ENCODE assay signal across 1 cellular context in the genomic region with DNA sequence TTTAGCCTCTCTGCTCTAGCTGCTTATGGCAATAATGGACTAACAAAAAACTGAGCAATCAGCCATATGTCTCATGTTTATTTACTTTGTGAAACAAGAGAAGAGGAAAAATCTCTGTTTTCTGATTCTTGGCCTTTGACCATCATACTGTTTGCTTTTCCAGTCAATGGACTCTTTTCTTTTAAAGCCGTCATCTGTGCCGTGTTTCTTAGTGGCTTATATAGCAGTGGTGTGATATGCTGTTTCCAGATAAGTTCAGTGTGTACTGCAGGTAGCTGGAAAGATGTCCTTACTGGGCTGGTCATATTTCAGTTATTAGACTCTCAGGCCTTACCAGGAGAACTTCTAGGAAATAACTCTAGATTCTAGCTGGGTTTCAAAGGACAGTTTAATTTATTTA.
TF ChIP-seq lines count a peak whose summit lies in the region.

No MANE protein-coding gene starts in this region.

TF ChIP-seq in HepG2, 621 proteins besides CTCF, POLR2A, EP300 and RAD21 (continued from another document and continues in another):
- TF ChIP-seq, protein P1, sequence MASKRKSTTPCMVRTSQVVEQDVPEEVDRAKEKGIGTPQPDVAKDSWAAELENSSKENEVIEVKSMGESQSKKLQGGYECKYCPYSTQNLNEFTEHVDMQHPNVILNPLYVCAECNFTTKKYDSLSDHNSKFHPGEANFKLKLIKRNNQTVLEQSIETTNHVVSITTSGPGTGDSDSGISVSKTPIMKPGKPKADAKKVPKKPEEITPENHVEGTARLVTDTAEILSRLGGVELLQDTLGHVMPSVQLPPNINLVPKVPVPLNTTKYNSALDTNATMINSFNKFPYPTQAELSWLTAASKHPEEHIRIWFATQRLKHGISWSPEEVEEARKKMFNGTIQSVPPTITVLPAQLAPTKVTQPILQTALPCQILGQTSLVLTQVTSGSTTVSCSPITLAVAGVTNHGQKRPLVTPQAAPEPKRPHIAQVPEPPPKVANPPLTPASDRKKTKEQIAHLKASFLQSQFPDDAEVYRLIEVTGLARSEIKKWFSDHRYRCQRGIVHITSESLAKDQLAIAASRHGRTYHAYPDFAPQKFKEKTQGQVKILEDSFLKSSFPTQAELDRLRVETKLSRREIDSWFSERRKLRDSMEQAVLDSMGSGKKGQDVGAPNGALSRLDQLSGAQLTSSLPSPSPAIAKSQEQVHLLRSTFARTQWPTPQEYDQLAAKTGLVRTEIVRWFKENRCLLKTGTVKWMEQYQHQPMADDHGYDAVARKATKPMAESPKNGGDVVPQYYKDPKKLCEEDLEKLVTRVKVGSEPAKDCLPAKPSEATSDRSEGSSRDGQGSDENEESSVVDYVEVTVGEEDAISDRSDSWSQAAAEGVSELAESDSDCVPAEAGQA (IDR thresholded peaks at IDR 0.05; ENCODE audit: low read depth), result no peak
- TF ChIP-seq, protein P1 (CRISPR knock-in tag; IDR thresholded peaks at IDR 0.05; ENCODE audit: borderline replicate concordance), result no peak
- TF ChIP-seq, protein P2, sequence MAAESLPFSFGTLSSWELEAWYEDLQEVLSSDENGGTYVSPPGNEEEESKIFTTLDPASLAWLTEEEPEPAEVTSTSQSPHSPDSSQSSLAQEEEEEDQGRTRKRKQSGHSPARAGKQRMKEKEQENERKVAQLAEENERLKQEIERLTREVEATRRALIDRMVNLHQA (CRISPR knock-in tag; IDR thresholded peaks at IDR 0.05), result no peak
- TF ChIP-seq ZNF10 (CRISPR knock-in tag; IDR thresholded peaks at IDR 0.05; ENCODE audit: borderline replicate concordance, low read depth), result no peak
- no peak for TF ChIP-seq KDM5B (CRISPR knock-in tag; IDR thresholded peaks at IDR 0.05; ENCODE audit: borderline replicate concordance)
- no peak for TF ChIP-seq NPAS2 (CRISPR knock-in tag; IDR thresholded peaks at IDR 0.05; ENCODE audit: borderline replicate concordance)
- TF ChIP-seq, protein P3, sequence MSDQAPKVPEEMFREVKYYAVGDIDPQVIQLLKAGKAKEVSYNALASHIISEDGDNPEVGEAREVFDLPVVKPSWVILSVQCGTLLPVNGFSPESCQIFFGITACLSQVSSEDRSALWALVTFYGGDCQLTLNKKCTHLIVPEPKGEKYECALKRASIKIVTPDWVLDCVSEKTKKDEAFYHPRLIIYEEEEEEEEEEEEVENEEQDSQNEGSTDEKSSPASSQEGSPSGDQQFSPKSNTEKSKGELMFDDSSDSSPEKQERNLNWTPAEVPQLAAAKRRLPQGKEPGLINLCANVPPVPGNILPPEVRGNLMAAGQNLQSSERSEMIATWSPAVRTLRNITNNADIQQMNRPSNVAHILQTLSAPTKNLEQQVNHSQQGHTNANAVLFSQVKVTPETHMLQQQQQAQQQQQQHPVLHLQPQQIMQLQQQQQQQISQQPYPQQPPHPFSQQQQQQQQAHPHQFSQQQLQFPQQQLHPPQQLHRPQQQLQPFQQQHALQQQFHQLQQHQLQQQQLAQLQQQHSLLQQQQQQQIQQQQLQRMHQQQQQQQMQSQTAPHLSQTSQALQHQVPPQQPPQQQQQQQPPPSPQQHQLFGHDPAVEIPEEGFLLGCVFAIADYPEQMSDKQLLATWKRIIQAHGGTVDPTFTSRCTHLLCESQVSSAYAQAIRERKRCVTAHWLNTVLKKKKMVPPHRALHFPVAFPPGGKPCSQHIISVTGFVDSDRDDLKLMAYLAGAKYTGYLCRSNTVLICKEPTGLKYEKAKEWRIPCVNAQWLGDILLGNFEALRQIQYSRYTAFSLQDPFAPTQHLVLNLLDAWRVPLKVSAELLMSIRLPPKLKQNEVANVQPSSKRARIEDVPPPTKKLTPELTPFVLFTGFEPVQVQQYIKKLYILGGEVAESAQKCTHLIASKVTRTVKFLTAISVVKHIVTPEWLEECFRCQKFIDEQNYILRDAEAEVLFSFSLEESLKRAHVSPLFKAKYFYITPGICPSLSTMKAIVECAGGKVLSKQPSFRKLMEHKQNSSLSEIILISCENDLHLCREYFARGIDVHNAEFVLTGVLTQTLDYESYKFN (CRISPR knock-in tag; conservative IDR thresholded peaks at IDR 0.05), result peak; percentile 93
- no peak for TF ChIP-seq TSC22D2 (CRISPR knock-in tag; IDR thresholded peaks at IDR 0.05; ENCODE audit: borderline replicate concordance)
- no peak; the same call in 1 of the 2 replicates for TF ChIP-seq ETV5 (CRISPR knock-in tag; IDR thresholded peaks at IDR 0.05; ENCODE audit: borderline replicate concordance)
- TF ChIP-seq, protein P4, sequence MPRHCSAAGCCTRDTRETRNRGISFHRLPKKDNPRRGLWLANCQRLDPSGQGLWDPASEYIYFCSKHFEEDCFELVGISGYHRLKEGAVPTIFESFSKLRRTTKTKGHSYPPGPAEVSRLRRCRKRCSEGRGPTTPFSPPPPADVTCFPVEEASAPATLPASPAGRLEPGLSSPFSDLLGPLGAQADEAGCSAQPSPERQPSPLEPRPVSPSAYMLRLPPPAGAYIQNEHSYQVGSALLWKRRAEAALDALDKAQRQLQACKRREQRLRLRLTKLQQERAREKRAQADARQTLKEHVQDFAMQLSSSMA (CRISPR knock-in tag; IDR thresholded peaks at IDR 0.05), result no peak
- TF ChIP-seq KDM1A (CRISPR knock-in tag; IDR thresholded peaks at IDR 0.05), result peak; percentile 87
- TF ChIP-seq JDP2 (CRISPR knock-in tag; IDR thresholded peaks at IDR 0.05; ENCODE audit: borderline replicate concordance), result no peak
- peak; percentile 66 for TF ChIP-seq ASH2L (IDR thresholded peaks at IDR 0.05; ENCODE audit: insufficient read length, low read depth, low read length)
- TF ChIP-seq YEATS2 (CRISPR knock-in tag; IDR thresholded peaks at IDR 0.05; ENCODE audit: borderline replicate concordance), result no peak
- no peak for TF ChIP-seq ZNF605 (CRISPR knock-in tag; IDR thresholded peaks at IDR 0.05)
- TF ChIP-seq TCF12 (IDR thresholded peaks at IDR 0.05), result no peak
- TF ChIP-seq TCF12 (CRISPR knock-in tag; IDR thresholded peaks at IDR 0.05), result no peak
- TF ChIP-seq ATF3 (CRISPR knock-in tag; IDR thresholded peaks at IDR 0.05), result no peak
- TF ChIP-seq SATB2 (CRISPR knock-in tag; IDR thresholded peaks at IDR 0.05), result no peak
- TF ChIP-seq MAFK (conservative IDR thresholded peaks at IDR 0.05 in 1 of 2, IDR thresholded peaks at IDR 0.05 in 1 of 2; ENCODE audit: low read length in 2 of 2), result 0 out of 4 replicates have a peak, but pooled peaks of 1 of the 2 experiments have one; percentile 12
- TF ChIP-seq NCOR1 (IDR thresholded peaks at IDR 0.05; ENCODE audit: borderline replicate concordance, low read length), result peak; percentile 88; the same call in 1 of the 2 replicates
- no peak for TF ChIP-seq ZBTB39 (CRISPR knock-in tag; IDR thresholded peaks at IDR 0.05)
- TF ChIP-seq PCBP1 (IDR thresholded peaks at IDR 0.05; ENCODE audit: borderline replicate concordance, low read depth, low read length), result no peak
- no peak for TF ChIP-seq BORCS8-MEF2B (CRISPR knock-in tag; IDR thresholded peaks at IDR 0.05)
- no peak for TF ChIP-seq RELA (CRISPR knock-in tag; IDR thresholded peaks at IDR 0.05)
- TF ChIP-seq ATF5 (CRISPR knock-in tag; IDR thresholded peaks at IDR 0.05; ENCODE audit: low read depth), result no peak
- TF ChIP-seq ZSCAN30 (CRISPR knock-in tag; IDR thresholded peaks at IDR 0.05), result no peak
- no peak for TF ChIP-seq ZNF564 (CRISPR knock-in tag; IDR thresholded peaks at IDR 0.05)
- no peak for TF ChIP-seq ZNF44 (CRISPR knock-in tag; IDR thresholded peaks at IDR 0.05)
- no peak for TF ChIP-seq ZNF460 (CRISPR knock-in tag; IDR thresholded peaks at IDR 0.05; ENCODE audit: borderline replicate concordance)
- TF ChIP-seq ARNT2 (CRISPR knock-in tag; IDR thresholded peaks at IDR 0.05; ENCODE audit: low read depth), result no peak
- TF ChIP-seq TCF7 (IDR thresholded peaks at IDR 0.05; ENCODE audit: low read depth), result peak; percentile 61
- TF ChIP-seq KAT7 (CRISPR knock-in tag; IDR thresholded peaks at IDR 0.05; ENCODE audit: borderline replicate concordance), result no peak
- TF ChIP-seq SP4 (CRISPR knock-in tag; IDR thresholded peaks at IDR 0.05), result no peak
- TF ChIP-seq, protein P5, sequence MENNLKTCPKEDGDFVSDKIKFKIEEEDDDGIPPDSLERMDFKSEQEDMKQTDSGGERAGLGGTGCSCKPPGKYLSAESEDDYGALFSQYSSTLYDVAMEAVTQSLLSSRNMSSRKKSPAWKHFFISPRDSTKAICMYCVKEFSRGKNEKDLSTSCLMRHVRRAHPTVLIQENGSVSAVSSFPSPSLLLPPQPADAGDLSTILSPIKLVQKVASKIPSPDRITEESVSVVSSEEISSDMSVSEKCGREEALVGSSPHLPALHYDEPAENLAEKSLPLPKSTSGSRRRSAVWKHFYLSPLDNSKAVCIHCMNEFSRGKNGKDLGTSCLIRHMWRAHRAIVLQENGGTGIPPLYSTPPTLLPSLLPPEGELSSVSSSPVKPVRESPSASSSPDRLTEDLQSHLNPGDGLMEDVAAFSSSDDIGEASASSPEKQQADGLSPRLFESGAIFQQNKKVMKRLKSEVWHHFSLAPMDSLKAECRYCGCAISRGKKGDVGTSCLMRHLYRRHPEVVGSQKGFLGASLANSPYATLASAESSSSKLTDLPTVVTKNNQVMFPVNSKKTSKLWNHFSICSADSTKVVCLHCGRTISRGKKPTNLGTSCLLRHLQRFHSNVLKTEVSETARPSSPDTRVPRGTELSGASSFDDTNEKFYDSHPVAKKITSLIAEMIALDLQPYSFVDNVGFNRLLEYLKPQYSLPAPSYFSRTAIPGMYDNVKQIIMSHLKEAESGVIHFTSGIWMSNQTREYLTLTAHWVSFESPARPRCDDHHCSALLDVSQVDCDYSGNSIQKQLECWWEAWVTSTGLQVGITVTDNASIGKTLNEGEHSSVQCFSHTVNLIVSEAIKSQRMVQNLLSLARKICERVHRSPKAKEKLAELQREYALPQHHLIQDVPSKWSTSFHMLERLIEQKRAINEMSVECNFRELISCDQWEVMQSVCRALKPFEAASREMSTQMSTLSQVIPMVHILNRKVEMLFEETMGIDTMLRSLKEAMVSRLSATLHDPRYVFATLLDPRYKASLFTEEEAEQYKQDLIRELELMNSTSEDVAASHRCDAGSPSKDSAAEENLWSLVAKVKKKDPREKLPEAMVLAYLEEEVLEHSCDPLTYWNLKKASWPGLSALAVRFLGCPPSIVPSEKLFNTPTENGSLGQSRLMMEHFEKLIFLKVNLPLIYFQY (CRISPR knock-in tag; IDR thresholded peaks at IDR 0.05; ENCODE audit: borderline replicate concordance), result no peak
- no peak for TF ChIP-seq MYNN (CRISPR knock-in tag; IDR thresholded peaks at IDR 0.05; ENCODE audit: low read depth)
- peak; percentile 31; the same call in 1 of the 2 replicates for TF ChIP-seq EHMT2 (IDR thresholded peaks at IDR 0.05; ENCODE audit: borderline replicate concordance, low read depth, low read length)
- TF ChIP-seq RBAK (CRISPR knock-in tag; IDR thresholded peaks at IDR 0.05), result no peak
- no peak for TF ChIP-seq ZNF552 (CRISPR knock-in tag; IDR thresholded peaks at IDR 0.05; ENCODE audit: borderline replicate concordance)
- no peak for TF ChIP-seq ZNF343 (CRISPR knock-in tag; IDR thresholded peaks at IDR 0.05)
- TF ChIP-seq CSRNP1 (CRISPR knock-in tag; IDR thresholded peaks at IDR 0.05), result no peak
- TF ChIP-seq PITX1 (CRISPR knock-in tag; IDR thresholded peaks at IDR 0.05), result peak; percentile 71
- TF ChIP-seq FOXP1 (IDR thresholded peaks at IDR 0.05), result peak; percentile 52; the same call in 1 of the 2 replicates
- TF ChIP-seq FOXP1 (CRISPR knock-in tag; IDR thresholded peaks at IDR 0.05), result peak; percentile 85
- TF ChIP-seq NR1H2 (CRISPR knock-in tag; IDR thresholded peaks at IDR 0.05; ENCODE audit: borderline replicate concordance, low read depth), result no peak
